Comparison of ENCODE assay signal across 19 cellular contexts in the genomic region with DNA sequence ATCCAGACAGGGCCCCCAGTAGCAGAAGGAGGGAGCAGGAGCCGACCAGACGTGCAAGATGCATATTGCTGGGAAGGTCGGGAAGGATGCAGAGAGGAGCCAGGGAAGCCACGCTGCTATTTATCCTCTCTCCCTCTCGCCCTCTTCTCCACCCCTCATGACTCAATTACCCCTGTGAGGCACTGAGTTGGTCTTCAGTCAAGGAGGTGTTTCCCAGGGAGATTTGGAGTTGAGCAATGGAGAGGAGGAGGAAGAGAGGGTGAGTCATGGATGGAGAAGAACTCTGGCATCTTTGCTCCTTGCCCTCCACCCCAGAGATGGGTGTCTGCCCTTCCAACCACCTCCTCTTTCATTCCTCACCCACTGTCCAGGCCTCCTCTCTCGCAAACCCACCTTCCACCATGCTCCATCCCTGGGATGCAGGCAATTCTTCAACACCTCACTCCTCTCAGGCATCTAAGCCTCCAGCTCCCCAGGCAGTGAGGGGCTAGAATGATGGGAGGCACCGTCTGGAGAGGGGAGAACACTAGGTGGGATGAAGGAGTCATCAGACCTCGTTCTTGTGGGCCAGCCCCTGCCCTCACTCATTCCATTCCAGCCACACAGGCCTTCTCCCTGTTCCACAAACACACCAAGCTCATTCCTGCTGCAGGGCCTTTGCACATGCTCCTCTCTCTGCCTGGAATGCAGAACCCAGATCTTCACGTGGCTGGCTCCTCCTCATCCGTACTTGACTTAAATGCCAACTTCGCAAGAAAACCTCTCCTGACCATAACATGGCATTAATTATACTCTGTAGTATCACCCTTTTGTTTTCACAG. TPM values are rescaled to one million over a fixed set of nuclear protein-coding genes. Genes with fewer than 3 reads are reported as not detected.
DNase-seq lines count a peak whose midpoint lies in the region; ATAC-seq and TF ChIP-seq lines count a peak whose summit lies in the region.
"Had no signal": no experiment of that assay in that cellular context is flagged by ENCODE, and none has a peak within 500 bp of the region (broad histone marks: within the 10 kb centered on the region; RNA-seq: fewer than 3 reads in every experiment).

A gene with protein sequence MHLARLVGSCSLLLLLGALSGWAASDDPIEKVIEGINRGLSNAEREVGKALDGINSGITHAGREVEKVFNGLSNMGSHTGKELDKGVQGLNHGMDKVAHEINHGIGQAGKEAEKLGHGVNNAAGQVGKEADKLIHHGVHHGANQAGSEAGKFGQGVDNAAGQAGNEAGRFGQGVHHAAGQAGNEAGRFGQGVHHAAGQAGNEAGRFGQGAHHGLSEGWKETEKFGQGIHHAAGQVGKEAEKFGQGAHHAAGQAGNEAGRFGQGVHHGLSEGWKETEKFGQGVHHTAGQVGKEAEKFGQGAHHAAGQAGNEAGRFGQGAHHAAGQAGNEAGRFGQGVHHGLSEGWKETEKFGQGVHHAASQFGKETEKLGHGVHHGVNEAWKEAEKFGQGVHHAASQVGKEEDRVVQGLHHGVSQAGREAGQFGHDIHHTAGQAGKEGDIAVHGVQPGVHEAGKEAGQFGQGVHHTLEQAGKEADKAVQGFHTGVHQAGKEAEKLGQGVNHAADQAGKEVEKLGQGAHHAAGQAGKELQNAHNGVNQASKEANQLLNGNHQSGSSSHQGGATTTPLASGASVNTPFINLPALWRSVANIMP (minus strand): TSS at position 94 of the 821 bp plus-strand sequence. CDS start 30 bp downstream, at position 64.

- peaks cover 5% of the 10 kb centered on the region for H3K4me1 Mint-ChIP-seq in activated CD8-positive, alpha-beta T cell treated with anti-CD3 and anti-CD28 coated beads for 36 hours (ENCODE audit: low read depth)
- H3K4me1 Mint-ChIP-seq in naive thymus-derived CD4-positive, alpha-beta T cell = peaks cover 0 to 8% (median 6%) of the 10 kb centered on the region in 7 donors

- no peak within 1 kb of the TSS for H3K27ac Mint-ChIP-seq in activated CD8-positive, alpha-beta T cell treated with anti-CD3 and anti-CD28 coated beads for 36 hours
- peak within 1 kb of the TSS in 1 of 9 donors; percentile 16 for H3K27ac Mint-ChIP-seq in naive thymus-derived CD4-positive, alpha-beta T cell

- H3K4me3 ChIP-seq in naive thymus-derived CD4-positive, alpha-beta T cell (ENCODE audit: low read length) = no peak within 1 kb of the TSS

- H3K36me3 ChIP-seq in naive thymus-derived CD4-positive, alpha-beta T cell (ENCODE audit: control insufficient read depth in 2 of 3, insufficient read depth in 3 of 3, low read length in 3 of 3) = no peaks in the 10 kb centered on the region

- no peaks in the 10 kb centered on the region for H3K9me3 Mint-ChIP-seq in activated CD8-positive, alpha-beta T cell treated with anti-CD3 and anti-CD28 coated beads for 36 hours
- no peaks in the 10 kb centered on the region for H3K9me3 Mint-ChIP-seq in naive thymus-derived CD4-positive, alpha-beta T cell

- intact Hi-C loops in activated CD8-positive, alpha-beta T cell treated with anti-CD3 and anti-CD28 coated beads for 36 hours (cut with micrococcal nuclease) = no loop called here
- intact Hi-C loops in naive thymus-derived CD4-positive, alpha-beta T cell (cut with micrococcal nuclease) = no loop called here

- peak; percentile 81 for DNase-seq in NCI-H226
- peak; percentile 55 for DNase-seq in fibroblast of gingiva (ENCODE audit: low read depth)
- peak; percentile 43 for DNase-seq in renal cortical epithelial cell (ENCODE audit: low read depth)
- no peak for DNase-seq in GF-D8 (lab: John Stamatoyannopoulos, UW)
- DNase-seq in activated CD8-positive, alpha-beta T cell treated with anti-CD3 and anti-CD28 coated beads for 36 hours = no peak
- no peak for DNase-seq in naive thymus-derived CD4-positive, alpha-beta T cell
- DNase-seq in activated effector memory CD4-positive, alpha-beta T cell treated with Interleukin-2 at 50 U/mL for 16 hours = no peak
- DNase-seq: activated CD8-positive, alpha-beta T cell treated with anti-CD3 and anti-CD28 coated beads, Interleukin-2, amount 10 ng/mL, durations not matched to agents 7 days and 5 days; activated gamma-delta T cell treated with Interleukin-2 at 50 U/mL for 16 hours; COR-L47; Karpas-422; NCI-H2081 treated with DMSO at 0.1 percent for 48 hours; NCI-H82; SHP77; stimulated activated CD4-positive, alpha-beta T cell treated with anti-CD3 and anti-CD28 coated beads, Interleukin-4, amount 100 ng/mL, for 4 hours; stimulated activated naive CD4-positive, alpha-beta T cell had no signal

- ATAC-seq in activated CD8-positive, alpha-beta T cell treated with anti-CD3 and anti-CD28 coated beads for 36 hours = no peak
- ATAC-seq in naive thymus-derived CD4-positive, alpha-beta T cell = no peak
- ATAC-seq: activated CD8-positive, alpha-beta T cell treated with anti-CD3 and anti-CD28 coated beads, Interleukin-2, amount 10 ng/mL, durations not matched to agents 7 days and 5 days had no signal

- no peaks in the 10 kb centered on the region for H3K9me3 ChIP-seq in naive thymus-derived CD4-positive, alpha-beta T cell (ENCODE audit: control insufficient read depth in 2 of 3, low read length in 3 of 3)

- peaks cover 31% of the 10 kb centered on the region for H3K27me3 Mint-ChIP-seq in activated CD8-positive, alpha-beta T cell treated with anti-CD3 and anti-CD28 coated beads for 36 hours
- peaks cover 22 to 42% (median 31%) of the 10 kb centered on the region in 5 donors for H3K27me3 Mint-ChIP-seq in naive thymus-derived CD4-positive, alpha-beta T cell

- peak within 1 kb of the TSS; percentile 15; the same call in 1 of the 2 replicates for H3K27ac ChIP-seq in C4-2B
- no peak within 1 kb of the TSS for H3K27ac ChIP-seq in naive thymus-derived CD4-positive, alpha-beta T cell (ENCODE audit: low read depth, low read length)

- TF ChIP-seq CTCF in C4-2B (conservative IDR thresholded peaks at IDR 0.05) = no peak
- TF ChIP-seq CTCF in activated CD8-positive, alpha-beta T cell treated with anti-CD3 and anti-CD28 coated beads for 36 hours (IDR thresholded peaks at IDR 0.05) = no peak

- peaks cover 0 to 2% of the 10 kb centered on the region in 2 donors for H3K4me1 ChIP-seq in naive thymus-derived CD4-positive, alpha-beta T cell (ENCODE audit: control insufficient read depth in 2 of 2, insufficient read depth in 2 of 2, low read length in 2 of 2)

- POLR2A ChIA-PET in activated CD8-positive, alpha-beta T cell treated with anti-CD3 and anti-CD28 coated beads for 36 hours (lab: Charles Lee) = no interaction called here
- POLR2A ChIA-PET in naive thymus-derived CD4-positive, alpha-beta T cell (lab: Charles Lee) = no interaction called here

- H3K36me3 Mint-ChIP-seq in activated CD8-positive, alpha-beta T cell treated with anti-CD3 and anti-CD28 coated beads for 36 hours (ENCODE audit: low read depth) = no peaks in the 10 kb centered on the region
- H3K36me3 Mint-ChIP-seq in naive thymus-derived CD4-positive, alpha-beta T cell = peaks cover 0 to 4% (median 0%) of the 10 kb centered on the region in 5 donors

- CTCF ChIA-PET in activated CD8-positive, alpha-beta T cell treated with anti-CD3 and anti-CD28 coated beads for 36 hours (lab: Charles Lee) = no interaction called here
- CTCF ChIA-PET in naive thymus-derived CD4-positive, alpha-beta T cell (lab: Charles Lee) = no interaction called here

- no peaks in the 10 kb centered on the region for H3K27me3 ChIP-seq in naive thymus-derived CD4-positive, alpha-beta T cell (ENCODE audit: control insufficient read depth in 2 of 2, insufficient read depth in 2 of 2, low read length in 2 of 2)

- H3K4me3 Mint-ChIP-seq in activated CD8-positive, alpha-beta T cell treated with anti-CD3 and anti-CD28 coated beads for 36 hours = no peak within 1 kb of the TSS
- H3K4me3 Mint-ChIP-seq in naive thymus-derived CD4-positive, alpha-beta T cell = no peak within 1 kb of the TSS
- H3K4me3 Mint-ChIP-seq: activated CD8-positive, alpha-beta T cell treated with anti-CD3 and anti-CD28 coated beads, Interleukin-2, amount 10 ng/mL, durations not matched to agents 7 days and 5 days had no signal

RNA-seq across cellular contexts. Expression of the gene that starts here (rescaled TPM):
- total RNA-seq in renal cortical epithelial cell = 0.05 TPM in 1 of 2 replicates, not detected in the other
- not detected for total RNA-seq in activated CD8-positive, alpha-beta T cell treated with anti-CD3 and anti-CD28 coated beads for 36 hours
- not detected for total RNA-seq in naive thymus-derived CD4-positive, alpha-beta T cell
- not detected for polyA plus RNA-seq in naive thymus-derived CD4-positive, alpha-beta T cell
- total RNA-seq: activated CD8-positive, alpha-beta T cell treated with anti-CD3 and anti-CD28 coated beads, Interleukin-2, amount 10 ng/mL, durations not matched to agents 7 days and 5 days; cardiac septum; mononuclear cell had no signal

Comparison
In these comparisons a context has a peak if more than half of its experiments do, and no peak if none do; other contexts are left out.
1. Peak in DNase-seq in renal cortical epithelial cell; RNA of the gene not detected or under 1 TPM.
2. DNase-seq: peak in NCI-H226 (single experiment) and fibroblast of gingiva (single experiment); none in GF-D8 (single experiment), activated CD8-positive, alpha-beta T cell treated with anti-CD3 and anti-CD28 coated beads for 36 hours (single experiment), naive thymus-derived CD4-positive, alpha-beta T cell (0 of 9) and activated effector memory CD4-positive, alpha-beta T cell treated with Interleukin-2 at 50 U/mL for 16 hours (single experiment).